8 cellular contexts compared by ENCODE assay signal in the genomic region with DNA sequence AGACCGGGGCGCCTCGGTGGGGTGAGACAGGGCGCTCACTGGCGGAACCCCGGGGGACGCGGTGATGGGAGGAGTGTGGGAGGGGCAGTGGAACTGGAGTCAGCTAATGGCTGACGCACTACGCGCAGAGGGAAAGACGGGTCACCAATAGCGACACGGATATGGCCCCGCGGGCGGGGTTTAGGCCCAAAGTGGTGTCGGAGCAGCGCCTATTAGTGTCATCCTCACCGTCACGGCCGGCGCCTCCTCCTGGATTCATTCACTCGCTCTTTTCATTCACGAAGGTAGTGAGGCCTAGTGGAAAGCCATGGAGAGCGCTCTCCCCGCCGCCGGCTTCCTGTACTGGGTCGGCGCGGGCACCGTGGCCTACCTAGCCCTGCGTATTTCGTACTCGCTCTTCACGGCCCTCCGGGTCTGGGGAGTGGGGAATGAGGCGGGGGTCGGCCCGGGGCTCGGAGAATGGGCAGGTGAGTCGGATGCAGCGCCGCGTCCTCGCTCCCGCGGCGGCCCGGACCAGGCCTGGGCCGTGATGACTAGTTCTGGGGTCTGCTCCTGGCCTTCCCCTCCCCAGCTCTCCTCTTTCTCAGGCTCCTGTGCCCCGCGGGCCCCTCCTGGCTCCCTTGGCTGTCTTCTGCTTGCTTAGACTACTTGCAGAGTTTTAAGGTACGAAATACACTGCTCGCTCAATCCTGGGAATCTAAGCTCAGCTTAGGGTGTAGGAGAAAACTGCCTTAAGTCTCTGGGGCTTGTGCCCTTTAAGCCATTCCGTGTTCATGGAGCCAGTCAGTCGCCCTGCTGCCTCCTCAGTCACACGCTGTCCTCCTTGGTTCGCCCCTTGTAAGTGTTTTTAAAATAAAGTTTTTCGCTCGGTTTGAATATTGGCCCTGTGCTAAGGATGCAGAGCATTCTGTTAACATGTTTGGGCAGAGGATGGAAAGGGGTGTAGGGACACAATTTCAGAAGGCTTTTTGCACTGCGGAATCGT. TPM values are rescaled to one million over a fixed set of nuclear protein-coding genes. Genes with fewer than 3 reads are reported as not detected.
A peak's percentile ranks its signal among the peaks of the same experiment; 100 is the strongest.
DNase-seq lines count a peak whose midpoint lies in the region; ATAC-seq, FAIRE-seq and TF ChIP-seq lines count a peak whose summit lies in the region.

A gene (plus strand): TSS at position 218 of the 985 bp plus-strand sequence. CDS start 90 bp downstream, at position 308.

- H4K91ac ChIP-seq in H1 (replicated peaks; ENCODE audit: insufficient read length, low read length), result peak within 1 kb of the TSS; percentile 82

- peak within 1 kb of the TSS; percentile 62 for H3K56ac ChIP-seq in H1 (replicated peaks; ENCODE audit: insufficient read length, low read depth, low read length)

- TF ChIP-seq EP300 in H1 (IDR thresholded peaks at IDR 0.05; ENCODE audit: borderline replicate concordance in 1 of 2, low read depth in 2 of 2, low read length in 2 of 2), result peak in 1 of 2 experiments; percentile 5; a peak in 1 of 3 replicates

- peak within 1 kb of the TSS; percentile 91 for H2BK5ac ChIP-seq in H1 (ENCODE audit: low read depth, low read length)

- H3K27ac Mint-ChIP-seq in Caco-2 (ENCODE audit: unreplicated experiment) (peak within 1 kb of the TSS; percentile 97), memory B cell (peak within 1 kb of the TSS; percentile 97)
- H3K27ac Mint-ChIP-seq in activated CD8-positive, alpha-beta memory T cell treated with anti-CD3 and anti-CD28 coated beads, Interleukin-2, amount 10 ng/mL, durations not matched to agents 7 days and 5 days, result peak within 1 kb of the TSS; percentile 96

- BruUV-seq in Caco-2 (replicated peaks; lab: Mats Ljungman, UMichigan), result no TSS peak

- TF ChIP-seq CTCF in Caco-2 (IDR thresholded peaks at IDR 0.05; ENCODE audit: insufficient read depth in 1 of 2, low read depth in 1 of 2, low read length in 1 of 2, severe bottlenecking in 1 of 2, unreplicated experiment in 1 of 2) (no peak), H1 (IDR thresholded peaks at IDR 0.05; ENCODE audit: control extremely low read depth in 1 of 3, insufficient read depth in 1 of 3, low read depth in 1 of 3, low read length in 3 of 3) (no peak)

- H2BK120ac ChIP-seq in H1 (replicated peaks; ENCODE audit: low read depth, low read length), result no peak within 1 kb of the TSS

- no peak within 1 kb of the TSS for H2BK12ac ChIP-seq in H1 (ENCODE audit: low read depth, low read length)

- peak within 1 kb of the TSS; percentile 72 to 76 for H3K4me2 ChIP-seq in H1 (ENCODE audit: insufficient read depth in 1 of 2, low read depth in 2 of 2, low read length in 2 of 2)

- peak within 1 kb of the TSS; percentile 94 for H4K8ac ChIP-seq in H1 (ENCODE audit: extremely low read depth, insufficient read depth, low read length)

- H2AFZ ChIP-seq in H1 (ENCODE audit: low read length), result no peak within 1 kb of the TSS

- peaks cover 11% of the 10 kb centered on the region for H3K4me1 Mint-ChIP-seq in Caco-2 (ENCODE audit: low read depth, unreplicated experiment)
- H3K4me1 Mint-ChIP-seq in activated CD8-positive, alpha-beta memory T cell treated with anti-CD3 and anti-CD28 coated beads, Interleukin-2, amount 10 ng/mL, durations not matched to agents 7 days and 5 days, result peaks cover 33% of the 10 kb centered on the region
- peaks cover 22% of the 10 kb centered on the region for H3K4me1 Mint-ChIP-seq in memory B cell

- peak within 1 kb of the TSS; percentile 79 for H3K9ac ChIP-seq in NT2/D1 (ENCODE audit: insufficient read length, low read depth)
- peak within 1 kb of the TSS; percentile 89 to 97 (median 94) for H3K9ac ChIP-seq in H1 (replicated peaks in 1 of 4; ENCODE audit: extremely low read depth in 1 of 4, low read depth in 3 of 4, low read length in 3 of 4)

- CTCF ChIA-PET in Caco-2 (lab: Charles Lee), result interaction anchor here (0.6 to 1.6 kb wide), 6 partner anchors 28 to 369 kb away, joined by 3 to 8 read pairs (median 4); a partner anchor contains a TSS
- CTCF ChIA-PET in activated CD8-positive, alpha-beta memory T cell treated with anti-CD3 and anti-CD28 coated beads, Interleukin-2, amount 10 ng/mL, durations not matched to agents 7 days and 5 days (lab: Charles Lee), result interaction anchor here (1.0 kb wide), 1 partner anchor 8 kb away, joined by 3 read pairs; no protein-coding TSS in a partner anchor
- CTCF ChIA-PET in H1 (lab: Charles Lee; ENCODE audit: partially characterized antibody), result interaction anchor here (1.4 to 1.7 kb wide), 4 partner anchors 10 to 104 kb away, joined by 3 to 6 read pairs (median 4); no protein-coding TSS in a partner anchor

- H2BK20ac ChIP-seq in H1 (ENCODE audit: low read length), result no peak within 1 kb of the TSS

- no peaks in the 10 kb centered on the region for H3K27me3 ChIP-seq in Caco-2 (replicated peaks; ENCODE audit: control insufficient read depth, insufficient read depth, low read length)
- no peaks in the 10 kb centered on the region for H3K27me3 ChIP-seq in NT2/D1 (ENCODE audit: insufficient read depth, insufficient read length)
- H3K27me3 ChIP-seq in H1 (replicated peaks in 1 of 4; ENCODE audit: control insufficient read depth in 3 of 4, extremely low read depth in 1 of 4, insufficient read depth in 3 of 4, low read length in 3 of 4), result no peaks in the 10 kb centered on the region

- H3K27ac ChIP-seq in H1 (ENCODE audit: low read depth, low read length), result peak within 1 kb of the TSS; percentile 78

- H2AK5ac ChIP-seq in H1 (ENCODE audit: low read depth, low read length), result peak within 1 kb of the TSS; percentile 83; the same call in 1 of the 2 replicates

- H3K27me3 Mint-ChIP-seq in Caco-2 (ENCODE audit: insufficient read depth, unreplicated experiment) (no peaks in the 10 kb centered on the region), memory B cell (no peaks in the 10 kb centered on the region)
- H3K27me3 Mint-ChIP-seq in activated CD8-positive, alpha-beta memory T cell treated with anti-CD3 and anti-CD28 coated beads, Interleukin-2, amount 10 ng/mL, durations not matched to agents 7 days and 5 days, result peaks cover 14% of the 10 kb centered on the region

- H3K14ac ChIP-seq in H1 (ENCODE audit: insufficient read length), result no peak within 1 kb of the TSS

- intact Hi-C loops in Caco-2 (cut with micrococcal nuclease; ENCODE audit: unreplicated experiment), result loop anchor here (1.0 to 5.0 kb wide), 4 partner anchors 66 to 200 kb away; a partner anchor contains a TSS

- H3K79me1 ChIP-seq in H1 (ENCODE audit: low read depth, low read length), result peaks cover 3% of the 10 kb centered on the region; the same call in 1 of the 2 replicates

- H3K4ac ChIP-seq in H1 (replicated peaks; ENCODE audit: insufficient read length, low read depth, low read length), result peak within 1 kb of the TSS; percentile 72

- H3K9me3 ChIP-seq in Caco-2 (no peaks in the 10 kb centered on the region), NT2/D1 (ENCODE audit: insufficient read depth, low read length) (no peaks in the 10 kb centered on the region), H1 (ENCODE audit: insufficient read depth in 2 of 2, low read depth in 1 of 2, low read length in 1 of 2) (no peaks in the 10 kb centered on the region)

- H3K4me3 Mint-ChIP-seq in Caco-2 (ENCODE audit: unreplicated experiment) (peak within 1 kb of the TSS; percentile 94), memory B cell (peak within 1 kb of the TSS; percentile 89)
- H3K4me3 Mint-ChIP-seq in activated CD8-positive, alpha-beta memory T cell treated with anti-CD3 and anti-CD28 coated beads, Interleukin-2, amount 10 ng/mL, durations not matched to agents 7 days and 5 days, result peak within 1 kb of the TSS; percentile 95

- no peak for TF ChIP-seq RAD21 in H1 (IDR thresholded peaks at IDR 0.05 in 1 of 2, conservative IDR thresholded peaks at IDR 0.05 in 1 of 2; ENCODE audit: low read depth in 2 of 2, low read length in 2 of 2)

- H3K18ac ChIP-seq in H1 (ENCODE audit: extremely low read depth, low read length), result no peak within 1 kb of the TSS; the same call in 1 of the 2 replicates

- 2% methylated on average over 63 of the region's 64 CpGs; no CpG with 5 or more reads in 1 of the 2 experiments for WGBS in H1 (ENCODE audit: extremely low coverage in 1 of 2, insufficient coverage in 1 of 2, insufficient read length in 1 of 2, insufficient replicate concordance in 2 of 2, low coverage in 1 of 2, low lambda C conversion rate in 2 of 2, missing lambda C conversion rate in 1 of 2), 2 experiments

- peaks cover 19% of the 10 kb centered on the region for H3K4me1 ChIP-seq in Caco-2
- no peaks in the 10 kb centered on the region for H3K4me1 ChIP-seq in NT2/D1 (ENCODE audit: insufficient read depth, insufficient read length)
- peaks cover 0 to under 1% (median 0%) of the 10 kb centered on the region in 4 experiments; a peak in 3 of 7 replicates for H3K4me1 ChIP-seq in H1 (replicated peaks in 1 of 4; ENCODE audit: control insufficient read depth in 3 of 4, insufficient read depth in 4 of 4, low read length in 3 of 4)

- peak; percentile 82 for FAIRE-seq in H1 (lab: Jason Lieb, UNC)

- H3K36me3 ChIP-seq in Caco-2 (ENCODE audit: control insufficient read depth, insufficient read depth, low read length), result peaks cover 3% of the 10 kb centered on the region; the same call in 1 of the 2 replicates
- peaks cover 38% of the 10 kb centered on the region for H3K36me3 ChIP-seq in NT2/D1 (ENCODE audit: insufficient read depth, insufficient read length, low read length)
- peaks cover 0 to 12% (median 1%) of the 10 kb centered on the region in 4 experiments; a peak in 3 of 8 replicates for H3K36me3 ChIP-seq in H1 (ENCODE audit: control insufficient read depth in 2 of 4, insufficient read depth in 4 of 4, low read length in 3 of 4)

- no peaks in the 10 kb centered on the region for H3K9me3 Mint-ChIP-seq in Caco-2 (ENCODE audit: unreplicated experiment)
- peaks cover 2% of the 10 kb centered on the region for H3K9me3 Mint-ChIP-seq in activated CD8-positive, alpha-beta memory T cell treated with anti-CD3 and anti-CD28 coated beads, Interleukin-2, amount 10 ng/mL, durations not matched to agents 7 days and 5 days (ENCODE audit: low read depth)
- H3K9me3 Mint-ChIP-seq in memory B cell, result no peaks in the 10 kb centered on the region

- peak; percentile 94 to 96 for TF ChIP-seq POLR2A in H1 (IDR thresholded peaks at IDR 0.05; ENCODE audit: control extremely low read depth in 1 of 2, low read depth in 2 of 2, low read length in 2 of 2)

- H3K23me2 ChIP-seq in H1 (ENCODE audit: low read depth, low read length), result 0 out of 2 replicates have a peak, but pooled peaks cover 1% of the 10 kb centered on the region

- H3K23ac ChIP-seq in H1 (ENCODE audit: insufficient read length), result no peak within 1 kb of the TSS

- H4K5ac ChIP-seq in H1 (ENCODE audit: insufficient read length, low read depth, low read length), result peak within 1 kb of the TSS; percentile 16

- peak within 1 kb of the TSS; percentile 85 for H3K4me3 ChIP-seq in Caco-2 (ENCODE audit: low read depth, low read length)
- H3K4me3 ChIP-seq in NT2/D1 (ENCODE audit: insufficient read length, low read depth), result peak within 1 kb of the TSS; percentile 86
- H3K4me3 ChIP-seq in H1 (ENCODE audit: extremely low read depth in 1 of 4, insufficient read depth in 2 of 4, low read depth in 3 of 4, low read length in 4 of 4), result peak within 1 kb of the TSS; percentile 72 to 92 (median 86)

- H2BK15ac ChIP-seq in H1 (ENCODE audit: low read length), result no peak within 1 kb of the TSS

- H3K79me2 ChIP-seq in H1 (ENCODE audit: control insufficient read depth in 1 of 2, insufficient read depth in 2 of 2, low read length in 2 of 2), result peaks cover under 1 to 48% of the 10 kb centered on the region in 2 experiments; a peak in 3 of 4 replicates

- peaks cover 52% of the 10 kb centered on the region for H3K36me3 Mint-ChIP-seq in Caco-2 (ENCODE audit: insufficient read depth, unreplicated experiment)
- H3K36me3 Mint-ChIP-seq in activated CD8-positive, alpha-beta memory T cell treated with anti-CD3 and anti-CD28 coated beads, Interleukin-2, amount 10 ng/mL, durations not matched to agents 7 days and 5 days, result peaks cover 35% of the 10 kb centered on the region
- peaks cover 6% of the 10 kb centered on the region for H3K36me3 Mint-ChIP-seq in memory B cell

- DNase-seq in Caco-2, result peak; percentile 100
- DNase-seq in HUDEP-2 (lab: John Stamatoyannopoulos, UW; ENCODE audit: unreplicated experiment in 76 of 76), result peak; percentile 64 to 99 (median 98)
- peak; percentile 99 for DNase-seq in NT2/D1 (ENCODE audit: low read depth, low spot score)
- DNase-seq in activated CD8-positive, alpha-beta memory T cell treated with anti-CD3 and anti-CD28 coated beads, Interleukin-2, amount 10 ng/mL, durations not matched to agents 7 days and 5 days, result peak; percentile 100
- peak in 1 of 2 experiments; percentile 97 for DNase-seq in H1 (ENCODE audit: low read depth in 1 of 2, low spot score in 2 of 2)
- peak; percentile 92 to 99 for DNase-seq in memory B cell (ENCODE audit: low spot score in 2 of 2)
- peak; percentile 99 for DNase-seq in stimulated activated CD8-positive, alpha-beta memory T cell treated with anti-CD3 and anti-CD28 coated beads, Interleukin-12 subunit alpha, Interleukin-12 subunit beta, amount 100 ng/mL, for 24 hours (ENCODE audit: extremely low read depth)

- POLR2A ChIA-PET in Caco-2 (lab: Charles Lee), result interaction anchor here (0.5 to 1.0 kb wide), 6 partner anchors 58 to 171 kb away, joined by 3 to 8 read pairs (median 4); no protein-coding TSS in a partner anchor
- POLR2A ChIA-PET in H1 (lab: Charles Lee; ENCODE audit: partially characterized antibody), result interaction anchor here (0.7 to 2.1 kb wide), 21 partner anchors 9 to 145 kb away, joined by 3 to 8 read pairs (median 3); no protein-coding TSS in a partner anchor

- ATAC-seq in GM21381 (IDR thresholded peaks at IDR 0.05; ENCODE audit: unreplicated experiment) (peak; percentile 98), memory B cell (ENCODE audit: low read depth) (peak; percentile 91)
- ATAC-seq in activated CD8-positive, alpha-beta memory T cell treated with anti-CD3 and anti-CD28 coated beads, Interleukin-2, amount 10 ng/mL, durations not matched to agents 7 days and 5 days, result peak; percentile 98

- H4K20me1 ChIP-seq in H1 (replicated peaks in 1 of 2; ENCODE audit: control insufficient read depth in 1 of 2, insufficient read depth in 2 of 2, low read length in 2 of 2), result peaks cover 0 to 4% of the 10 kb centered on the region in 2 experiments

RNA-seq across cellular contexts. Expression of the gene that starts here (rescaled TPM):
- total RNA-seq in Caco-2 (2022), result 147 and 155 TPM in 2 replicates
- total RNA-seq in activated CD8-positive, alpha-beta memory T cell treated with anti-CD3 and anti-CD28 coated beads, Interleukin-2, amount 10 ng/mL, durations not matched to agents 7 days and 5 days, result 10 to 100 TPM; 26.1 to 30.9 TPM
- total RNA-seq in H1 (2021; fragmentation: NEBNext Ultra II Directional; extraction: Animal tissue kit (Norgen Biotek cat#: 25700)), result 117 and 121 TPM in 2 replicates
- 44.0 and 46.0 TPM in 2 replicates for polyA plus RNA-seq in H1 (2011; rRNA removed)
- 40.0 TPM for polyA plus RNA-seq in H1 (2011; cell fraction: cytosol; rRNA removed)
- polyA plus RNA-seq in H1 (2011; cell fraction: nucleus; rRNA removed), result 212 TPM
- 70.5 to 96.6 TPM (median 83.1 TPM) in 4 replicates for polyA plus RNA-seq in H1 (2012, experiment 1 of 2)
- 9.0 TPM for polyA plus RNA-seq in H1 (2012, experiment 2 of 2)
- 253 TPM for polyA plus RNA-seq in H1 (2013, experiment 1 of 2)
- polyA plus RNA-seq in H1 (2013, experiment 2 of 2), result 257 TPM
- polyA minus RNA-seq in H1 (2011; rRNA and poly(A)+ RNA removed), result 101 and 110 TPM in 2 replicates
- polyA minus RNA-seq in H1 (2011; cell fraction: cytosol; rRNA and poly(A)+ RNA removed), result 63.0 TPM
- polyA minus RNA-seq in H1 (2011; cell fraction: nucleus; rRNA and poly(A)+ RNA removed), result 293 TPM
